In the genomic region with DNA sequence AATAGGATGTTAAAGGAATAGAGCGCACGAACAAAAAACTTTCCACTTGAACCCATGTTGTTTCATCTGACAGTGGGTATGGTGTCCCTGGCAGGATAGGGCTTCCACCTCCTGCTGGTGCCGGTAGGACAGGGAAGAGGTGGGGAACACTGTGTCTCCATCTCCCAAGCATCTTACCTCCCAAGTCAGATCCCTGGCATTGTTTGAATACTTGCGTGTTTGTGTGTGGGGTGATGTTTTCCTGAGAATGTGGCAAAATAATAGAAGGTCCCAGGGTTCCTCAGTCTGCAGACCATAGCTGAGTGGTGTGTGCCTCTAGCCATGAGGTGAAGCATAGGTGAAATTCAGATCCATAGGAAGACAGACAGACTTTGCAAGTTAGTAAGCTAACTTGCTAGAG, we compare ENCODE assay signal across 22 cellular contexts.
"Had no signal": no experiment of that assay in that cellular context is flagged by ENCODE, and none has a peak within 500 bp of the region (broad histone marks: within the 10 kb centered on the region; RNA-seq: fewer than 3 reads in every experiment).

No MANE protein-coding gene starts in this region.

- H3K4me3 Mint-ChIP-seq: activated CD4-positive, alpha-beta memory T cell treated with anti-CD3 and anti-CD28 coated beads for 36 hours; activated naive CD4-positive, alpha-beta T cell treated with anti-CD3 and anti-CD28 coated beads for 36 hours; activated T-cell treated with anti-CD3 and anti-CD28 coated beads, Interleukin-2, amount 50 U/mL, for 72 hours; central memory CD8-positive, alpha-beta T cell; natural killer cell; T-helper 1 cell treated with Interleukin-12 subunit alpha and Interleukin-12 subunit beta and Interleukin-4 antibody, amounts not matched to agents 30 μg/mL and 1 μg/mL, for 36 hours had no signal

- H3K9me3 Mint-ChIP-seq: activated CD4-positive, alpha-beta memory T cell treated with anti-CD3 and anti-CD28 coated beads for 36 hours; activated naive CD4-positive, alpha-beta T cell treated with anti-CD3 and anti-CD28 coated beads for 36 hours; activated T-cell treated with anti-CD3 and anti-CD28 coated beads, Interleukin-2, amount 50 U/mL, for 72 hours; central memory CD8-positive, alpha-beta T cell; natural killer cell; T-helper 1 cell treated with Interleukin-12 subunit alpha and Interleukin-12 subunit beta and Interleukin-4 antibody, amounts not matched to agents 30 μg/mL and 1 μg/mL, for 36 hours had no signal

- H3K27ac Mint-ChIP-seq: activated CD4-positive, alpha-beta memory T cell treated with anti-CD3 and anti-CD28 coated beads for 36 hours; activated naive CD4-positive, alpha-beta T cell treated with anti-CD3 and anti-CD28 coated beads for 36 hours; activated T-cell treated with anti-CD3 and anti-CD28 coated beads, Interleukin-2, amount 50 U/mL, for 72 hours; natural killer cell; T-helper 1 cell treated with Interleukin-12 subunit alpha and Interleukin-12 subunit beta and Interleukin-4 antibody, amounts not matched to agents 30 μg/mL and 1 μg/mL, for 36 hours had no signal

- H3K27me3 Mint-ChIP-seq: activated CD4-positive, alpha-beta memory T cell treated with anti-CD3 and anti-CD28 coated beads for 36 hours had no signal

- H3K4me3 ChIP-seq: ascending aorta, coronary artery, left lung, lung, ovary, psoas muscle, upper lobe of right lung had no signal

- H3K9me3 ChIP-seq: ascending aorta, left lung, neutrophil, ovary, psoas muscle, upper lobe of right lung had no signal

- H3K27me3 ChIP-seq: ascending aorta, left lung, neutrophil, ovary, upper lobe of right lung had no signal

- H3K4me1 Mint-ChIP-seq: central memory CD8-positive, alpha-beta T cell had no signal

- H3K27ac ChIP-seq: ascending aorta, coronary artery, left lung, neutrophil, ovary, psoas muscle, upper lobe of right lung had no signal

- H3K36me3 ChIP-seq: ascending aorta, left lung, neutrophil, ovary, upper lobe of right lung had no signal

- H3K36me3 Mint-ChIP-seq: activated CD4-positive, alpha-beta memory T cell treated with anti-CD3 and anti-CD28 coated beads for 36 hours; natural killer cell had no signal

- DNase-seq: activated CD4-positive, alpha-beta memory T cell treated with anti-CD3 and anti-CD28 coated beads for 36 hours; activated CD4-positive, alpha-beta T cell treated with anti-CD3 and anti-CD28 coated beads for 48 hours; activated CD4-positive, CD25-positive, alpha-beta regulatory T cell; activated effector memory CD4-positive, alpha-beta T cell treated with Interleukin-2 at 50 U/mL for 16 hours; activated naive CD4-positive, alpha-beta T cell treated with anti-CD3 and anti-CD28 coated beads for 36 hours; activated T-cell treated with anti-CD3 and anti-CD28 coated beads, Interleukin-2, amount 50 U/mL, for 72 hours; kidney glomerular epithelial cell; left lung; midbrain; natural killer cell; ovary; psoas muscle; right cardiac atrium; stimulated activated CD4-positive, alpha-beta T cell treated with anti-CD3 and anti-CD28 coated beads, Interleukin-4, amount 100 ng/mL, for 24 hours; stimulated activated naive CD8-positive, alpha-beta T cell treated with anti-CD3 and anti-CD28 coated beads, Interleukin-15, Interleukin-2, amounts not matched to agents 100 U/mL and 50 U/mL, for 24 hours; upper lobe of right lung had no signal
